18 cellular contexts compared by ENCODE assay signal in the genomic region with DNA sequence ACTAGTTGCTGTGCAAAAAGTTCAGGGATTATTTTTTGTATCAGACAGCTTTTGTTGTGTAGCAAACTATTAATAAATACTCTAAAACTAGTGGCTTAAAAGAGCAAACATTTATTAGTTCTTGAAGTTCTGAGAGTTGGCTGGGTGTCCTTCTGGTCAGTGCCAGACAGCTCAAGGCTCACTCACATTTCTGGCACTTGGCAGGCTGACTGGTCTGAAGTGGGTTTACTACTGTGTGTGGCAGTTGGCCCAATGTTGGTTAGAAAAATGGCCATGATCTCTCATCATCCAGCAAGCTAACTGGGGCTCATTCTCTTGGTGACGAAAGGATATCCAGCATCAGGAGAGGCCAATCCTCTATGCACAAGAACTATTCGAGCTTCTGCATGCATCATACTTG.
A peak's percentile ranks its signal among the peaks of the same experiment; 100 is the strongest.
DNase-seq lines count a peak whose midpoint lies in the region; ATAC-seq and TF ChIP-seq lines count a peak whose summit lies in the region.
"Had no signal": no experiment of that assay in that cellular context is flagged by ENCODE, and none has a peak within 500 bp of the region (broad histone marks: within the 10 kb centered on the region; RNA-seq: fewer than 3 reads in every experiment).

No MANE protein-coding gene starts in this region.

- intact Hi-C loops in left ventricle myocardium inferior (cut with micrococcal nuclease) (no loop called here), thyroid gland (cut with DNase I) (no loop called here)

- ATAC-seq in HG03378 (IDR thresholded peaks at IDR 0.05; ENCODE audit: unreplicated experiment) (no peak), GM21423 (IDR thresholded peaks at IDR 0.05; ENCODE audit: unreplicated experiment) (no peak)
- ATAC-seq: activated naive CD4-positive, alpha-beta T cell treated with anti-CD3 and anti-CD28 coated beads, Interleukin-2, amount 50 U/mL, for 72 hours had no signal

- no peak overlapping the region for H3K4me3 ChIP-seq in left ventricle myocardium inferior
- H3K4me3 ChIP-seq in thyroid gland (replicated peaks in 1 of 3) = no peak overlapping the region
- H3K4me3 ChIP-seq: transverse colon had no signal

- H3K27me3 ChIP-seq in left ventricle myocardium inferior (ENCODE audit: low read depth) = no peaks in the 10 kb centered on the region
- no peaks in the 10 kb centered on the region for H3K27me3 ChIP-seq in thyroid gland
- H3K27me3 ChIP-seq: transverse colon had no signal

- TF ChIP-seq CTCF in left ventricle myocardium inferior (IDR thresholded peaks at IDR 0.05; ENCODE audit: borderline replicate concordance) (no peak), thyroid gland (IDR thresholded peaks at IDR 0.05) (no peak)

- peaks cover 4% of the 10 kb centered on the region for H3K9me3 ChIP-seq in left ventricle myocardium inferior (replicated peaks)
- no peaks in the 10 kb centered on the region for H3K9me3 ChIP-seq in thyroid gland

- DNase-seq in NCI-H2196 (lab: John Stamatoyannopoulos, UW; ENCODE audit: unreplicated experiment) = peak; percentile 53
- peak; percentile 33 for DNase-seq in cerebellar cortex (ENCODE audit: low spot score)
- DNase-seq in left ventricle myocardium inferior = peak; percentile 45
- peak; percentile 73 to 83 for DNase-seq in thyroid gland
- no peak for DNase-seq in iPS-NIHi11 (ENCODE audit: low spot score)
- no peak for DNase-seq in NCI-H510A (lab: John Stamatoyannopoulos, UW)
- DNase-seq: activated CD4-positive, CD25-positive, alpha-beta regulatory T cell treated with anti-CD3 and anti-CD28 coated beads, Interleukin-2, amount 50 U/mL, for 72 hours; AML-193; dermis blood vessel endothelial cell; DND-41; NCI-H1417 treated with DMSO at 0.1 percent for 48 hours; NCI-H2171 treated with DMSO at 0.1 percent for 48 hours; stimulated activated CD4-positive, alpha-beta T cell treated with anti-CD3 and anti-CD28 coated beads, Interleukin-1b, Interleukin-23, amount 100 ng/mL, for 48 hours; stimulated activated naive CD4-positive, alpha-beta T cell; transverse colon had no signal

- TF ChIP-seq POLR2A in thyroid gland (IDR thresholded peaks at IDR 0.05) = no peak

- H3K4me1 ChIP-seq in left ventricle myocardium inferior (no peaks in the 10 kb centered on the region), thyroid gland (no peaks in the 10 kb centered on the region)

- no peaks in the 10 kb centered on the region for H3K36me3 ChIP-seq in left ventricle myocardium inferior
- no peaks in the 10 kb centered on the region for H3K36me3 ChIP-seq in thyroid gland
- H3K36me3 ChIP-seq: transverse colon had no signal

- WGBS in thyroid gland, 2 donors = 86 to 91% methylated on average over 2 of the region's 2 CpGs

- H3K27ac ChIP-seq in left ventricle myocardium inferior (replicated peaks) (no peak overlapping the region), thyroid gland (no peak overlapping the region)
- H3K27ac ChIP-seq: transverse colon had no signal

Comparison
In these comparisons a context has a peak if more than half of its experiments do, and no peak if none do; other contexts are left out.
1. DNase-seq: peak in NCI-H2196 (single experiment), cerebellar cortex (single experiment), left ventricle myocardium inferior (single experiment) and thyroid gland (2 of 2); none in iPS-NIHi11 (single experiment) and NCI-H510A (single experiment).